Comparison of ENCODE assay signal across 15 cellular contexts in the genomic region with DNA sequence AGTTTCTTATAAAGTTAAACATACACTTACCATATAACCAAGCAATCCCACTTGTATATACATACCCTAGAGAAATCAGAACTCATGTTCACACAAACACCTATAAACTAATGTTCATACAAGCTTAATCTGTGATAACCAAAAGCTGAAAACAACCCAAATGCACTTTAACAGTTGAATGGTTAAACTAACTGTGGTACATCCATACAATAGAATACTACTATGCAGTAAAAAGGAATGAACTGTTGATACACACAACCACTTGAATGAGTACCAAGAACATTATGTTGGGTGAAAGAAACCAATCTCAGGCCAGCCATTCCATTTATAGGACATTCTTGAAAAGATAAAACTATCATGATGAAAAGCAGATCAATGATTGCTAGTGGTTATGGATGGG.
DNase-seq lines count a peak whose midpoint lies in the region; ATAC-seq, FAIRE-seq and TF ChIP-seq lines count a peak whose summit lies in the region.
"Had no signal": no experiment of that assay in that cellular context is flagged by ENCODE, and none has a peak within 500 bp of the region (broad histone marks: within the 10 kb centered on the region; RNA-seq: fewer than 3 reads in every experiment).

No MANE protein-coding gene starts in this region.

- POLR2A ChIA-PET in HCT116 (lab: Charles Lee) = no interaction called here
- POLR2A ChIA-PET in K562 (lab: Yijun Ruan, JAX) = no interaction called here

- no peak overlapping the region for H3K9ac ChIP-seq in HCT116 (ENCODE audit: low read length)
- H3K9ac ChIP-seq in K562 (ENCODE audit: insufficient read depth in 1 of 2, low read depth in 2 of 2, low read length in 2 of 2) = no peak overlapping the region

- CTCF ChIA-PET in HCT116 (lab: Charles Lee) (no interaction called here), K562 (lab: Yijun Ruan, JAX; ENCODE audit: low intra/inter-chr PET ratio) (no interaction called here)

- no peaks in the 10 kb centered on the region for H3K9me2 ChIP-seq in HCT116 (ENCODE audit: insufficient read depth)

- FAIRE-seq in HTR-8/SVneo (lab: Jason Lieb, UNC) (peak; percentile 81), K562 (lab: Jason Lieb, UNC) (no peak)

- ATAC-seq in HCT116 (no peak), K562 (no peak), GM18907 (IDR thresholded peaks at IDR 0.05; ENCODE audit: unreplicated experiment) (no peak), HG03342 (IDR thresholded peaks at IDR 0.05; ENCODE audit: unreplicated experiment) (no peak)

- H2AFZ ChIP-seq in HCT116 (ENCODE audit: low read depth, low read length, poor library complexity, severe bottlenecking) = no peak overlapping the region
- H2AFZ ChIP-seq in K562 (ENCODE audit: low read depth, low read length) = no peak overlapping the region

- peaks cover 14 to 31% of the 10 kb centered on the region in 2 experiments for H3K4me1 ChIP-seq in HCT116 (ENCODE audit: control insufficient read depth in 1 of 2, insufficient read depth in 2 of 2, low read length in 2 of 2)
- no peaks in the 10 kb centered on the region for H3K4me1 ChIP-seq in K562 (replicated peaks in 1 of 2; ENCODE audit: control insufficient read depth in 2 of 2, insufficient read depth in 2 of 2, low read length in 2 of 2)

- no peaks in the 10 kb centered on the region for H3K9me1 ChIP-seq in K562 (ENCODE audit: control insufficient read depth, insufficient read depth, low read length)

- H3K27ac ChIP-seq in HCT116 (ENCODE audit: low read depth, low read length) = no peak overlapping the region
- no peak overlapping the region for H3K27ac ChIP-seq in K562 (ENCODE audit: extremely low read depth, low read depth, low read length)

- H3K27me3 ChIP-seq in HCT116 (ENCODE audit: insufficient read depth, low read length) (no peaks in the 10 kb centered on the region), K562 (ENCODE audit: control insufficient read depth in 2 of 2, insufficient read depth in 2 of 2, low read length in 2 of 2) (peaks cover 0 to 2% of the 10 kb centered on the region in 2 experiments; a peak in 1 of 5 replicates)

- H3K4me2 ChIP-seq in HCT116 (ENCODE audit: low read length) (no peak overlapping the region), K562 (ENCODE audit: insufficient read depth, low read length) (no peak overlapping the region)

- H3K9me3 ChIP-seq in HCT116 (ENCODE audit: control insufficient read depth in 1 of 2, insufficient read depth in 1 of 2, low read depth in 1 of 2, low read length in 2 of 2) = no peaks in the 10 kb centered on the region
- H3K9me3 ChIP-seq in K562 (replicated peaks; ENCODE audit: control insufficient read depth, insufficient read depth, low read depth, low read length) = 0 out of 2 replicates have a peak, but pooled peaks cover 2% of the 10 kb centered on the region

- intact Hi-C loops in HCT116 (cut with micrococcal nuclease) (no loop called here), K562 (cut with micrococcal nuclease) (no loop called here)

- H3K79me2 ChIP-seq in HCT116 (ENCODE audit: insufficient read depth, low read length) = no peaks in the 10 kb centered on the region
- H3K79me2 ChIP-seq in K562 (ENCODE audit: control insufficient read depth, insufficient read depth, low read length) = no peaks in the 10 kb centered on the region

- BruUV-seq in HCT116 (replicated peaks; lab: Mats Ljungman, UMichigan) = no TSS peak
- no TSS peak for BruUV-seq in K562 (replicated peaks; lab: Mats Ljungman, UMichigan)

- no peak for TF ChIP-seq EP300 in K562 (IDR thresholded peaks at IDR 0.05; ENCODE audit: low read length)

- H3K4me3 ChIP-seq in HCT116 (replicated peaks in 1 of 2; ENCODE audit: low read depth in 1 of 2, low read length in 2 of 2) (no peak overlapping the region), K562 (no peak overlapping the region)

- no peaks in the 10 kb centered on the region for H4K20me1 ChIP-seq in HCT116 (ENCODE audit: insufficient read depth)
- H4K20me1 ChIP-seq in K562 (replicated peaks; ENCODE audit: control insufficient read depth, insufficient read depth, low read length) = no peaks in the 10 kb centered on the region

- DNase-seq in HCT116 (ENCODE audit: low read depth, low spot score) = no peak
- DNase-seq in HTR-8/SVneo (ENCODE audit: insufficient read length, low spot score) = no peak
- DNase-seq in K562 (ENCODE audit: extremely low read depth in 1 of 4, low spot score in 3 of 4) = no peak
- no peak for DNase-seq in stimulated activated CD4-positive, alpha-beta T cell treated with anti-CD3 and anti-CD28 coated beads, Interleukin-4, amount 100 ng/mL, for 4 hours
- DNase-seq: C1 segment of cervical spinal cord; Calu3; CD4-positive, alpha-beta memory T cell; COR-L47; DMS53; DMS79 treated with DMSO at 0.1 percent for 48 hours; GF-D8; GOT3; H9 had no signal

- TF ChIP-seq CTCF in HCT116 (IDR thresholded peaks at IDR 0.05 in 2 of 3, conservative IDR thresholded peaks at IDR 0.05 in 1 of 3; ENCODE audit: borderline replicate concordance in 1 of 3, insufficient read depth in 1 of 3, low read depth in 2 of 3, low read length in 2 of 3) = no peak
- TF ChIP-seq CTCF in K562 (IDR thresholded peaks at IDR 0.05 in 2 of 3, conservative IDR thresholded peaks at IDR 0.05 in 1 of 3; ENCODE audit: insufficient read depth in 2 of 3, low read depth in 1 of 3, low read length in 3 of 3) = no peak

- in situ Hi-C loops in K562 (cut with MboI) = no loop called here

- TF ChIP-seq POLR2A in HCT116 (IDR thresholded peaks at IDR 0.05; ENCODE audit: borderline replicate concordance, extremely low read depth, insufficient read depth, insufficient read length) (no peak), K562 (conservative IDR thresholded peaks at IDR 0.05) (no peak)

- no peaks in the 10 kb centered on the region for H3K36me3 ChIP-seq in HCT116 (ENCODE audit: control insufficient read depth in 1 of 2, insufficient read depth in 2 of 2, low read length in 2 of 2)
- no peaks in the 10 kb centered on the region for H3K36me3 ChIP-seq in K562 (ENCODE audit: control insufficient read depth, insufficient read depth, low read length)

- RAD21 ChIA-PET in HCT116 (lab: Charles Lee; ENCODE audit: low non-redundant PET in 1 of 2, low total read pairs in 2 of 2, uncharacterized antibody in 2 of 2, unreplicated experiment in 2 of 2) = no interaction called here

- no peak for TF ChIP-seq RAD21 in HCT116 (IDR thresholded peaks at IDR 0.05; ENCODE audit: low read depth)
- TF ChIP-seq RAD21 in K562 (CRISPR knock-in tag; conservative IDR thresholded peaks at IDR 0.05 in 1 of 2, IDR thresholded peaks at IDR 0.05 in 1 of 2) = no peak

TF ChIP-seq in HCT116, 20 proteins besides CTCF, POLR2A, EP300 and RAD21:
- TF ChIP-seq CBX3 (IDR thresholded peaks at IDR 0.05; ENCODE audit: low read depth) (0 out of 2 replicates have a peak, but pooled peaks have one; percentile 26), ZFX (IDR thresholded peaks at IDR 0.05) (no peak), EZH2phosphoT487 (IDR thresholded peaks at IDR 0.05; ENCODE audit: borderline replicate concordance) (no peak), ZNF274 (IDR thresholded peaks at IDR 0.05; ENCODE audit: low read depth, low read length) (no peak)
- TF ChIP-seq, protein P1, sequence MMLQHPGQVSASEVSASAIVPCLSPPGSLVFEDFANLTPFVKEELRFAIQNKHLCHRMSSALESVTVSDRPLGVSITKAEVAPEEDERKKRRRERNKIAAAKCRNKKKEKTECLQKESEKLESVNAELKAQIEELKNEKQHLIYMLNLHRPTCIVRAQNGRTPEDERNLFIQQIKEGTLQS (IDR thresholded peaks at IDR 0.05) = no peak

TF ChIP-seq in K562, 482 proteins besides CTCF, POLR2A, EP300 and RAD21 (continues in another document):
- TF ChIP-seq, protein P2, sequence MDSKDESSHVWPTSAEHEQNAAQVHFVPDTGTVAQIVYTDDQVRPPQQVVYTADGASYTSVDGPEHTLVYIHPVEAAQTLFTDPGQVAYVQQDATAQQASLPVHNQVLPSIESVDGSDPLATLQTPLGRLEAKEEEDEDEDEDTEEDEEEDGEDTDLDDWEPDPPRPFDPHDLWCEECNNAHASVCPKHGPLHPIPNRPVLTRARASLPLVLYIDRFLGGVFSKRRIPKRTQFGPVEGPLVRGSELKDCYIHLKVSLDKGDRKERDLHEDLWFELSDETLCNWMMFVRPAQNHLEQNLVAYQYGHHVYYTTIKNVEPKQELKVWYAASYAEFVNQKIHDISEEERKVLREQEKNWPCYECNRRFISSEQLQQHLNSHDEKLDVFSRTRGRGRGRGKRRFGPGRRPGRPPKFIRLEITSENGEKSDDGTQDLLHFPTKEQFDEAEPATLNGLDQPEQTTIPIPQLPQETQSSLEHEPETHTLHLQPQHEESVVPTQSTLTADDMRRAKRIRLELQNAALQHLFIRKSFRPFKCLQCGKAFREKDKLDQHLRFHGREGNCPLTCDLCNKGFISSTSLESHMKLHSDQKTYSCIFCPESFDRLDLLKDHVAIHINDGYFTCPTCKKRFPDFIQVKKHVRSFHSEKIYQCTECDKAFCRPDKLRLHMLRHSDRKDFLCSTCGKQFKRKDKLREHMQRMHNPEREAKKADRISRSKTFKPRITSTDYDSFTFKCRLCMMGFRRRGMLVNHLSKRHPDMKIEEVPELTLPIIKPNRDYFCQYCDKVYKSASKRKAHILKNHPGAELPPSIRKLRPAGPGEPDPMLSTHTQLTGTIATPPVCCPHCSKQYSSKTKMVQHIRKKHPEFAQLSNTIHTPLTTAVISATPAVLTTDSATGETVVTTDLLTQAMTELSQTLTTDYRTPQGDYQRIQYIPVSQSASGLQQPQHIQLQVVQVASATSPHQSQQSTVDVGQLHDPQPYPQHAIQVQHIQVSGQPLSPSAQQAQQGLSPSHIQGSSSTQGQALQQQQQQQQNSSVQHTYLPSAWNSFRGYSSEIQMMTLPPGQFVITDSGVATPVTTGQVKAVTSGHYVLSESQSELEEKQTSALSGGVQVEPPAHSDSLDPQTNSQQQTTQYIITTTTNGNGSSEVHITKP (IDR thresholded peaks at IDR 0.05; ENCODE audit: partially characterized antibody) = no peak
- TF ChIP-seq EWSR1 (IDR thresholded peaks at IDR 0.05; ENCODE audit: borderline replicate concordance, low read depth, partially characterized antibody) (no peak), ZNF146 (CRISPR knock-in tag; IDR thresholded peaks at IDR 0.05; ENCODE audit: unreplicated experiment) (peak; percentile 37), ZBTB7A (IDR thresholded peaks at IDR 0.05; ENCODE audit: borderline replicate concordance, control insufficient read depth, low read depth, low read length) (no peak), TRIM24 (IDR thresholded peaks at IDR 0.05) (no peak), CEBPB (tag; IDR thresholded peaks at IDR 0.05) (no peak), XRCC5 (IDR thresholded peaks at IDR 0.05; ENCODE audit: low read depth, low read length) (no peak), RBM25 (IDR thresholded peaks at IDR 0.05; ENCODE audit: low read depth, low read length, severe bottlenecking) (peak; percentile 67)
